Comparison of ENCODE assay signal across 9 cellular contexts in the genomic region with DNA sequence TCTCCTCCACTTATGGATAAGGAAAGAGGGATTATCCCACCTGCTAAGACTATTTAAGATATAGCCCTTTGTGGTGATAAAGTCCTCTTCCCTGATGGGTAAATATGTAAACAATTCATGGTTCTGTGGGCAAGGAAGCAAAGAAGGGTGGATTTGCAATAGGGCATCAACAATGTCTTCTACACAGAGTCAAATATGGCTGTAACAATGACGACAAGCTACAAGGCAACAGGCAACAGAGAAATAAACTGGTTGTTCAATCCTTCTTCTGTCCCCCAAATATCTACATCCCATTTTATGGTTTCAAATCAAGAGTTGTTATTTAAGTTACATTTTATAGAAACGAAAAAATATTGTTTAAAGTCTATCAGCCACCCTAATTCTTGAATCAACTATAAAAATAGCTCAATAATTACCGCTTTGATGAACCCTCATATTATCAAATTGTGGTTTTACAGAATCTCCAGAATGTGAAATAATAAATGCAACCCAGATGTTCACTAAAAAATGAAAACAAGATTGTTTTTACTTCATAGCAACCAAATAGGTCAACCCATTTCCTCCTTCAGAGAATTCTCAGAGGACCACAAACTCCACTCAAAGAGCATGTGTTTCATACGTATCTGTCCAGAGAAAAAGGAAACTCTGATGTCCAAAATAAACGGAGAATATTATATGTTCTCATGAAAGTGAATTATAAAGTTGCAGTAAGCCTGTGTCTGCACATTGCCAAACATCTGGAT. TPM values are rescaled to one million over a fixed set of nuclear protein-coding genes. Genes with fewer than 3 reads are reported as not detected.
DNase-seq lines count a peak whose midpoint lies in the region; ATAC-seq and TF ChIP-seq lines count a peak whose summit lies in the region.
"Had no signal": no experiment of that assay in that cellular context is flagged by ENCODE, and none has a peak within 500 bp of the region (broad histone marks: within the 10 kb centered on the region; RNA-seq: fewer than 3 reads in every experiment).

No MANE protein-coding gene starts in this region.

- no peaks in the 10 kb centered on the region for H3K4me1 ChIP-seq in CD8-positive, alpha-beta T cell (ENCODE audit: insufficient read depth, low read length)
- H3K4me1 ChIP-seq in MM.1S (ENCODE audit: low read length) = peaks cover 25% of the 10 kb centered on the region
- peaks cover 0 to 98% (median 39%) of the 10 kb centered on the region in 3 donors for H3K4me1 ChIP-seq in esophagus squamous epithelium

- POLR2A ChIA-PET in CD8-positive, alpha-beta T cell (lab: Charles Lee) = no interaction called here

- H3K9me2 ChIP-seq in MM.1S (replicated peaks; ENCODE audit: insufficient read depth, low read length) = no peaks in the 10 kb centered on the region

- H3K9ac ChIP-seq in MM.1S (ENCODE audit: low read length) = no peak overlapping the region

- CTCF ChIA-PET in CD8-positive, alpha-beta T cell (lab: Charles Lee) = no interaction called here

- H3K27ac Mint-ChIP-seq in CD8-positive, alpha-beta T cell = peak overlapping the region; percentile 24
- H3K27ac Mint-ChIP-seq in activated CD4-positive, alpha-beta T cell treated with anti-CD3 and anti-CD28 coated beads, Interleukin-2, amount 10 ng/mL, durations not matched to agents 24 days and 14 days = no peak overlapping the region

- no peak for ATAC-seq in CD8-positive, alpha-beta T cell
- ATAC-seq in sciatic nerve = peak; percentile 89

- no peak overlapping the region for H3K27ac ChIP-seq in CD8-positive, alpha-beta T cell (ENCODE audit: low read depth, low read length)
- no peak overlapping the region for H3K27ac ChIP-seq in MM.1S (ENCODE audit: low read length)
- peak overlapping the region in 3 of 4 donors; percentile 44 to 77 (median 74) for H3K27ac ChIP-seq in esophagus squamous epithelium

- WGBS in esophagus squamous epithelium, 2 donors = 35 to 56% methylated on average over 5 of the region's 5 CpGs

- peak overlapping the region; percentile 40 for H3K4me3 Mint-ChIP-seq in CD8-positive, alpha-beta T cell
- H3K4me3 Mint-ChIP-seq in activated CD4-positive, alpha-beta T cell treated with anti-CD3 and anti-CD28 coated beads, Interleukin-2, amount 10 ng/mL, durations not matched to agents 24 days and 14 days = no peak overlapping the region

- intact Hi-C loops in CD8-positive, alpha-beta T cell (cut with DNase I, micrococcal nuclease) = no loop called here
- intact Hi-C loops in esophagus squamous epithelium (cut with DNase I) = no loop called here
- intact Hi-C loops in sciatic nerve (cut with DNase I) = no loop called here
- intact Hi-C loops in activated CD4-positive, alpha-beta T cell treated with anti-CD3 and anti-CD28 coated beads, Interleukin-2, amount 10 ng/mL, durations not matched to agents 24 days and 14 days (cut with micrococcal nuclease) = no loop called here

- TF ChIP-seq CTCF in CD8-positive, alpha-beta T cell (IDR thresholded peaks at IDR 0.05) = no peak
- TF ChIP-seq CTCF in MM.1S (IDR thresholded peaks at IDR 0.05; ENCODE audit: low read length) = no peak
- no peak for TF ChIP-seq CTCF in esophagus squamous epithelium (IDR thresholded peaks at IDR 0.05)

- no peaks in the 10 kb centered on the region for H3K36me3 Mint-ChIP-seq in CD8-positive, alpha-beta T cell
- no peaks in the 10 kb centered on the region for H3K36me3 Mint-ChIP-seq in activated CD4-positive, alpha-beta T cell treated with anti-CD3 and anti-CD28 coated beads, Interleukin-2, amount 10 ng/mL, durations not matched to agents 24 days and 14 days (ENCODE audit: low read depth)

- DNase-seq in CD8-positive, alpha-beta T cell = no peak
- DNase-seq in MM.1S (peak; percentile 40), esophagus squamous epithelium (lab: John Stamatoyannopoulos, UW) (no peak), sciatic nerve (ENCODE audit: low spot score) (no peak), occipital lobe (lab: John Stamatoyannopoulos, UW) (no peak)
- no peak for DNase-seq in central memory CD4-positive, alpha-beta T cell
- DNase-seq in effector CD8-positive, alpha-beta T cell (lab: John Stamatoyannopoulos, UW) = no peak
- no peak for DNase-seq in activated CD4-positive, alpha-beta T cell treated with anti-CD3 and anti-CD28 coated beads, Interleukin-2, amount 10 ng/mL, durations not matched to agents 24 days and 14 days

- H4K20me1 ChIP-seq in MM.1S (ENCODE audit: insufficient read depth, low read length) = peaks cover 5% of the 10 kb centered on the region; the same call in 1 of the 2 replicates

- no peak overlapping the region for H2AFZ ChIP-seq in MM.1S (ENCODE audit: low read length)

- H3K27me3 ChIP-seq in CD8-positive, alpha-beta T cell (ENCODE audit: insufficient read depth, low read length) = no peaks in the 10 kb centered on the region
- H3K27me3 ChIP-seq in MM.1S (replicated peaks; ENCODE audit: insufficient read depth, low read length) = no peaks in the 10 kb centered on the region
- H3K27me3 ChIP-seq in esophagus squamous epithelium = no peaks in the 10 kb centered on the region

- H3K79me2 ChIP-seq in MM.1S (ENCODE audit: low read length) = peaks cover 75% of the 10 kb centered on the region

- H3K9me3 Mint-ChIP-seq in CD8-positive, alpha-beta T cell = no peaks in the 10 kb centered on the region
- H3K9me3 Mint-ChIP-seq in activated CD4-positive, alpha-beta T cell treated with anti-CD3 and anti-CD28 coated beads, Interleukin-2, amount 10 ng/mL, durations not matched to agents 24 days and 14 days = no peaks in the 10 kb centered on the region

- H3K36me3 ChIP-seq in CD8-positive, alpha-beta T cell (ENCODE audit: insufficient read depth, low read length) = no peaks in the 10 kb centered on the region
- H3K36me3 ChIP-seq in MM.1S (replicated peaks; ENCODE audit: insufficient read depth, low read length) (no peaks in the 10 kb centered on the region), esophagus squamous epithelium (no peaks in the 10 kb centered on the region)

- no peak for TF ChIP-seq POLR2A in esophagus squamous epithelium (IDR thresholded peaks at IDR 0.05)

- H3K27me3 Mint-ChIP-seq in CD8-positive, alpha-beta T cell (ENCODE audit: low read depth) = no peaks in the 10 kb centered on the region
- peaks cover 67% of the 10 kb centered on the region for H3K27me3 Mint-ChIP-seq in activated CD4-positive, alpha-beta T cell treated with anti-CD3 and anti-CD28 coated beads, Interleukin-2, amount 10 ng/mL, durations not matched to agents 24 days and 14 days

- no peak overlapping the region for H3K4me3 ChIP-seq in CD8-positive, alpha-beta T cell (ENCODE audit: low read depth, low read length)
- H3K4me3 ChIP-seq in MM.1S (ENCODE audit: low read length) = no peak overlapping the region
- H3K4me3 ChIP-seq in esophagus squamous epithelium = peak overlapping the region in 1 of 4 donors; percentile 28
- H3K4me3 ChIP-seq: K562 had no signal

- peaks cover 7% of the 10 kb centered on the region; the same call in 1 of the 2 replicates for H3F3A ChIP-seq in MM.1S (ENCODE audit: insufficient read depth, low read length)

- H3K9me3 ChIP-seq in CD8-positive, alpha-beta T cell (ENCODE audit: low read length) = no peaks in the 10 kb centered on the region
- no peaks in the 10 kb centered on the region for H3K9me3 ChIP-seq in MM.1S (replicated peaks; ENCODE audit: insufficient read depth, low read length)
- H3K9me3 ChIP-seq in esophagus squamous epithelium = no peaks in the 10 kb centered on the region

- peak overlapping the region; percentile 17; the same call in 1 of the 2 replicates for H3K4me2 ChIP-seq in MM.1S (ENCODE audit: low read depth, low read length)

- H3K4me1 Mint-ChIP-seq in CD8-positive, alpha-beta T cell (ENCODE audit: low read depth) = peaks cover 44% of the 10 kb centered on the region
- H3K4me1 Mint-ChIP-seq in activated CD4-positive, alpha-beta T cell treated with anti-CD3 and anti-CD28 coated beads, Interleukin-2, amount 10 ng/mL, durations not matched to agents 24 days and 14 days = peaks cover 18% of the 10 kb centered on the region

RNA-seq across cellular contexts. Expression of gene CYTH3, which starts 13.8 kb away (rescaled TPM):
- 10 to 100 TPM; 12.1 to 14.9 TPM for total RNA-seq in CD8-positive, alpha-beta T cell
- total RNA-seq in esophagus squamous epithelium = 10 to 100 TPM; 11.5 to 27.7 (median 12.7) TPM
- 56.9 TPM for total RNA-seq in sciatic nerve
- 35.6 TPM for total RNA-seq in occipital lobe
- 0.65 and 1.3 TPM in 2 replicates for total RNA-seq in activated CD4-positive, alpha-beta T cell treated with anti-CD3 and anti-CD28 coated beads, Interleukin-2, amount 10 ng/mL, durations not matched to agents 24 days and 14 days

Comparison
In these comparisons a context has a peak if more than half of its experiments do, and no peak if none do; other contexts are left out.
1. H3K27ac ChIP-seq: peak in esophagus squamous epithelium (3 of 4); none in CD8-positive, alpha-beta T cell (single experiment) and MM.1S (single experiment).